21 cellular contexts compared by ENCODE assay signal in genomic region chr1:97047412-97047793, GRCh38.
DNase-seq lines count a peak whose midpoint lies in the region; TF ChIP-seq lines count a peak whose summit lies in the region.
"Had no signal": no experiment of that assay in that cellular context is flagged by ENCODE, and none has a peak within 500 bp of the region (broad histone marks: within the 10 kb centered on the region; RNA-seq: fewer than 3 reads in every experiment).

No MANE protein-coding gene starts in this region.

- H3K36me3 Mint-ChIP-seq in osteocyte (ENCODE audit: unreplicated experiment) = peaks cover 5% of the 10 kb centered on the region
- H3K36me3 Mint-ChIP-seq in activated CD4-positive, alpha-beta memory T cell treated with anti-CD3 and anti-CD28 coated beads for 36 hours = no peaks in the 10 kb centered on the region
- H3K36me3 Mint-ChIP-seq: CD8-positive, alpha-beta T cell had no signal

- peaks cover 11% of the 10 kb centered on the region for H3K9me3 Mint-ChIP-seq in osteocyte (ENCODE audit: unreplicated experiment)
- peaks cover 3% of the 10 kb centered on the region for H3K9me3 Mint-ChIP-seq in activated CD4-positive, alpha-beta memory T cell treated with anti-CD3 and anti-CD28 coated beads for 36 hours

- POLR2A ChIA-PET in activated CD4-positive, alpha-beta memory T cell treated with anti-CD3 and anti-CD28 coated beads for 36 hours (lab: Charles Lee) = no interaction called here

- peak overlapping the region; percentile 48 for H3K9ac ChIP-seq in adipocyte (ENCODE audit: low read length)
- H3K9ac ChIP-seq: GM23248 had no signal

- H3K4me3 ChIP-seq in adipocyte (ENCODE audit: low read length) (peak overlapping the region; percentile 22), fibroblast of the aortic adventitia (ENCODE audit: low read depth, low read length) (no peak overlapping the region)
- H3K4me3 ChIP-seq: GM23248, PC-9 had no signal

- H3K27me3 Mint-ChIP-seq in osteocyte (ENCODE audit: unreplicated experiment) = no peaks in the 10 kb centered on the region
- H3K27me3 Mint-ChIP-seq in activated CD4-positive, alpha-beta memory T cell treated with anti-CD3 and anti-CD28 coated beads for 36 hours = peaks cover 4% of the 10 kb centered on the region
- H3K27me3 Mint-ChIP-seq: B cell had no signal

- H3K4me1 ChIP-seq in adipocyte (ENCODE audit: control insufficient read depth, insufficient read depth, low read length) = peaks cover 14% of the 10 kb centered on the region
- H3K4me1 ChIP-seq: Caco-2 had no signal

- intact Hi-C loops in activated CD4-positive, alpha-beta memory T cell treated with anti-CD3 and anti-CD28 coated beads for 36 hours (cut with micrococcal nuclease) = no loop called here

- peak; percentile 47 for DNase-seq in NCI-H446 treated with DMSO at 0.1 percent for 48 hours (lab: John Stamatoyannopoulos, UW)
- DNase-seq in adipocyte (ENCODE audit: low read depth) = peak; percentile 67
- DNase-seq in fibroblast of the aortic adventitia (ENCODE audit: low read depth) = peak; percentile 32
- no peak for DNase-seq in osteocyte (ENCODE audit: extremely low spot score, unreplicated experiment)
- no peak for DNase-seq in stimulated activated CD4-positive, alpha-beta T cell treated with anti-CD3 and anti-CD28 coated beads, Interleukin-2, amount 100 ng/mL, for 24 hours
- no peak for DNase-seq in NCI-H774 (lab: John Stamatoyannopoulos, UW)
- DNase-seq in activated naive CD4-positive, alpha-beta T cell (lab: John Stamatoyannopoulos, UW) = no peak
- DNase-seq in activated CD4-positive, alpha-beta memory T cell treated with anti-CD3 and anti-CD28 coated beads for 36 hours = no peak
- DNase-seq: Caco-2; CD8-positive, alpha-beta T cell; GM23248; H7; KBM-7; MV-4-11; NCI-H1105 treated with DMSO at 0.1 percent for 48 hours; NCI-H146; NCI-H1930; NCI-H526; PC-9; SHP77 had no signal

- no peak overlapping the region for H3K4me3 Mint-ChIP-seq in osteocyte (ENCODE audit: unreplicated experiment)
- H3K4me3 Mint-ChIP-seq in activated CD4-positive, alpha-beta memory T cell treated with anti-CD3 and anti-CD28 coated beads for 36 hours = no peak overlapping the region
- H3K4me3 Mint-ChIP-seq: B cell; CD8-positive, alpha-beta T cell had no signal

- peaks cover 38% of the 10 kb centered on the region for H3K4me1 Mint-ChIP-seq in osteocyte (ENCODE audit: unreplicated experiment)
- peaks cover 2% of the 10 kb centered on the region for H3K4me1 Mint-ChIP-seq in activated CD4-positive, alpha-beta memory T cell treated with anti-CD3 and anti-CD28 coated beads for 36 hours (ENCODE audit: low read depth)
- H3K4me1 Mint-ChIP-seq: B cell had no signal

- H3K27ac Mint-ChIP-seq in osteocyte (ENCODE audit: unreplicated experiment) = peak overlapping the region; percentile 82
- no peak overlapping the region for H3K27ac Mint-ChIP-seq in activated CD4-positive, alpha-beta memory T cell treated with anti-CD3 and anti-CD28 coated beads for 36 hours
- H3K27ac Mint-ChIP-seq: B cell; CD8-positive, alpha-beta T cell had no signal

- H3K9me3 ChIP-seq in adipocyte (ENCODE audit: control insufficient read depth, low read length) = peaks cover 10% of the 10 kb centered on the region
- H3K9me3 ChIP-seq: Caco-2 had no signal

- CTCF ChIA-PET in activated CD4-positive, alpha-beta memory T cell treated with anti-CD3 and anti-CD28 coated beads for 36 hours (lab: Charles Lee) = no interaction called here

- no peaks in the 10 kb centered on the region for H3K36me3 ChIP-seq in adipocyte (ENCODE audit: control insufficient read depth, insufficient read depth, low read length, severe bottlenecking)

- TF ChIP-seq CTCF in fibroblast of the aortic adventitia (IDR thresholded peaks at IDR 0.05; ENCODE audit: insufficient read depth, low read length) = no peak
- TF ChIP-seq CTCF in osteocyte (IDR thresholded peaks at IDR 0.05) = no peak

- H3K27me3 ChIP-seq in adipocyte (replicated peaks; ENCODE audit: control insufficient read depth, insufficient read depth, low read length) = no peaks in the 10 kb centered on the region

Comparison
In these comparisons a context has a peak if more than half of its experiments do, and no peak if none do; other contexts are left out.
1. DNase-seq: peak in NCI-H446 treated with DMSO at 0.1 percent for 48 hours (single experiment), adipocyte (single experiment) and fibroblast of the aortic adventitia (single experiment); none in osteocyte (single experiment), stimulated activated CD4-positive, alpha-beta T cell treated with anti-CD3 and anti-CD28 coated beads, Interleukin-2, amount 100 ng/mL, for 24 hours (0 of 2), NCI-H774 (single experiment), activated naive CD4-positive, alpha-beta T cell (0 of 4) and activated CD4-positive, alpha-beta memory T cell treated with anti-CD3 and anti-CD28 coated beads for 36 hours (single experiment).